Comparison of ENCODE assay signal across 8 cellular contexts in the genomic region with DNA sequence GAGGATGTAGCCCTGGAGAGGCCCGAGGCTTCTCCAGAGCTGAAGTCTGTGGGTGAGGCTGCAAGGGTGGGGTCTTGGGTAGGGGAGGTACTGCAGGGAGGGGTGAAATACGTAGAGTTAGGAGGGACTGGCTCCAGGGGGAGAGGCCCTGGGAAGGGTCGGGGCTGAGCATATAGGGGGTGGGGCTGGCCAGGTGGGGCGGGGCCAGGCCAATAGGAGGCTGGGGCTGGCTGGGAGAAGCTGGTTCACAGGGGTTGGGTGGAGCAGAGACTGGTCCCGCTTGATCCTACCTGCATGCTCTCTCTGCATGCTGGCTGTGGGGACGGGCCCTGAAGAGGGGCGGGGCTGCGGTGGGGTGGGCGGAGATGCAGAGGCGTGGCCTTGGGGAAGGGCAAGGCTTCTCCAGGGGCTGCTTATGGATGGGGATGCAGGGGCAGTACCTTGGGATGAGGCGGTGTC. TPM values are rescaled to one million over a fixed set of nuclear protein-coding genes. Genes with fewer than 3 reads are reported as not detected.
DNase-seq lines count a peak whose midpoint lies in the region; ATAC-seq and TF ChIP-seq lines count a peak whose summit lies in the region.

No MANE protein-coding gene starts in this region.

- peak; percentile 54 for DNase-seq in 8988T
- peak; percentile 99 for DNase-seq in H9
- DNase-seq in T-cell = peak in 29 of 34 experiments; percentile 13 to 61 (median 47)
- peak; percentile 77 for DNase-seq in cerebellar cortex (ENCODE audit: low spot score)
- peak; percentile 29 for DNase-seq in progenitor cell of endocrine pancreas (ENCODE audit: low spot score, unreplicated experiment)
- no peak for DNase-seq in mesenchymal stem cell
- no peak for DNase-seq in AG08396 (ENCODE audit: low spot score)

- peaks cover 28% of the 10 kb centered on the region for H3K27me3 Mint-ChIP-seq in H9 (ENCODE audit: low read depth)
- peaks cover 8 to 12% of the 10 kb centered on the region in 2 donors for H3K27me3 Mint-ChIP-seq in T-cell
- H3K27me3 Mint-ChIP-seq in progenitor cell of endocrine pancreas = peaks cover 70% of the 10 kb centered on the region

- no peak overlapping the region for H2BK20ac ChIP-seq in H9 (ENCODE audit: low read depth, low read length, poor library complexity, severe bottlenecking)

- H2BK12ac ChIP-seq in H9 (ENCODE audit: insufficient read length, low read depth, low read length) = no peak overlapping the region
- no peak overlapping the region for H2BK12ac ChIP-seq in mesenchymal stem cell (ENCODE audit: low read length in 2 of 2)

- no peak overlapping the region for H2BK5ac ChIP-seq in H9 (ENCODE audit: insufficient read length, low read length)
- H2BK5ac ChIP-seq in mesenchymal stem cell (ENCODE audit: low read depth, low read length, poor library complexity, severe bottlenecking) = no peak overlapping the region

- H4K20me1 ChIP-seq in H9 (ENCODE audit: control insufficient read depth, insufficient read depth, insufficient read length) = no peaks in the 10 kb centered on the region

- H3K9me3 ChIP-seq in H9 (ENCODE audit: control insufficient read depth, low read depth, low read length) (no peaks in the 10 kb centered on the region), mesenchymal stem cell (ENCODE audit: control insufficient read depth, low read length) (peaks cover 11% of the 10 kb centered on the region)

- POLR2A ChIA-PET in T-cell (lab: Charles Lee) = interaction anchor here (0.6 to 1.0 kb wide), 4 partner anchors 85 to 789 kb away, joined by 3 to 6 read pairs (median 4); no protein-coding TSS in a partner anchor

- H3K27me3 ChIP-seq in H9 (ENCODE audit: insufficient read depth, low read length) = no peaks in the 10 kb centered on the region
- peaks cover 68 to 79% of the 10 kb centered on the region in 2 experiments for H3K27me3 ChIP-seq in mesenchymal stem cell (ENCODE audit: control insufficient read depth in 1 of 2, insufficient read depth in 1 of 2, low read length in 2 of 2)

- H4K8ac ChIP-seq in H9 (replicated peaks; ENCODE audit: insufficient read length, low read depth, low read length) (no peak overlapping the region), mesenchymal stem cell (ENCODE audit: low read length) (no peak overlapping the region)

- H3K9me3 Mint-ChIP-seq in H9 (peaks cover 5 to 7% of the 10 kb centered on the region in 2 experiments; a peak in 4 of 5 replicates), T-cell (no peaks in the 10 kb centered on the region), progenitor cell of endocrine pancreas (ENCODE audit: low read depth) (no peaks in the 10 kb centered on the region)

- no peak overlapping the region for H3K4me3 ChIP-seq in mesenchymal stem cell (ENCODE audit: insufficient read depth in 1 of 2, low read depth in 1 of 2, low read length in 2 of 2)

- H3K27ac ChIP-seq in H9 (ENCODE audit: insufficient read length, low read depth, low read length) = no peak overlapping the region
- no peak overlapping the region for H3K27ac ChIP-seq in mesenchymal stem cell (ENCODE audit: low read length, poor library complexity, severe bottlenecking)

- H4K5ac ChIP-seq in H9 (ENCODE audit: insufficient read length, low read depth, low read length) = no peak overlapping the region

- no peaks in the 10 kb centered on the region for H3K36me3 ChIP-seq in mesenchymal stem cell (ENCODE audit: control insufficient read depth in 1 of 2, insufficient read depth in 2 of 2, low read depth in 1 of 2, low read length in 2 of 2)

- ATAC-seq in T-cell (replicated peaks in 1 of 4) (peak in 3 of 4 experiments; percentile 17 to 48 (median 18)), HG03196 (IDR thresholded peaks at IDR 0.05; ENCODE audit: unreplicated experiment) (no peak)

- TF ChIP-seq CTCF in H9 (conservative IDR thresholded peaks at IDR 0.05) (no peak), progenitor cell of endocrine pancreas (IDR thresholded peaks at IDR 0.05; ENCODE audit: unreplicated experiment) (no peak)

- H3T11ph ChIP-seq in H9 (ENCODE audit: low read length) = no peak overlapping the region

- H3K79me1 ChIP-seq in H9 (ENCODE audit: insufficient read depth, low read depth, low read length, poor library complexity, severe bottlenecking) (no peaks in the 10 kb centered on the region), mesenchymal stem cell (replicated peaks; ENCODE audit: low read length, poor library complexity, severe bottlenecking) (no peaks in the 10 kb centered on the region)

- H4K91ac ChIP-seq in H9 (ENCODE audit: insufficient read length, low read depth, low read length) (no peak overlapping the region), mesenchymal stem cell (ENCODE audit: low read length) (no peak overlapping the region)

- no peaks in the 10 kb centered on the region for H3K79me2 ChIP-seq in H9 (ENCODE audit: insufficient read depth, low read length)

- WGBS in H9 (ENCODE audit: extremely low coverage, insufficient read length, low lambda C conversion rate) = no CpG with 5 or more reads among the region's 11 CpGs
- WGBS in mesenchymal stem cell = 0% methylated on average over 11 of the region's 11 CpGs

- H3K14ac ChIP-seq in H9 (ENCODE audit: insufficient read depth, low read length) (no peak overlapping the region), mesenchymal stem cell (ENCODE audit: low read length in 2 of 2) (no peak overlapping the region)

- H3K4me1 Mint-ChIP-seq in H9 = peaks cover 10 to 23% of the 10 kb centered on the region in 2 experiments
- H3K4me1 Mint-ChIP-seq in T-cell = peaks cover 14 to 20% (median 19%) of the 10 kb centered on the region in 3 donors
- no peaks in the 10 kb centered on the region for H3K4me1 Mint-ChIP-seq in progenitor cell of endocrine pancreas (ENCODE audit: low read depth)

- H3K23me2 ChIP-seq in H9 (ENCODE audit: insufficient read length, low read depth, low read length, poor library complexity, severe bottlenecking) = no peaks in the 10 kb centered on the region

- H2AFZ ChIP-seq in H9 (ENCODE audit: low read length) (no peak overlapping the region), mesenchymal stem cell (ENCODE audit: low read depth, low read length) (no peak overlapping the region)

- H3K4me3 Mint-ChIP-seq in H9 = peak overlapping the region; percentile 49 to 66
- peak overlapping the region; percentile 34 to 88 (median 41) for H3K4me3 Mint-ChIP-seq in T-cell
- H3K4me3 Mint-ChIP-seq in progenitor cell of endocrine pancreas (ENCODE audit: low read depth) = no peak overlapping the region

- H3K36me3 Mint-ChIP-seq in H9 (ENCODE audit: insufficient read depth in 1 of 3, low read depth in 3 of 3) (peaks cover 0 to 7% (median 0%) of the 10 kb centered on the region in 3 experiments; a peak in 2 of 7 replicates), T-cell (no peaks in the 10 kb centered on the region), progenitor cell of endocrine pancreas (ENCODE audit: insufficient read depth) (no peaks in the 10 kb centered on the region)

- H3K9ac ChIP-seq in H9 (ENCODE audit: extremely low read depth, insufficient read length, low read length) = no peak overlapping the region
- H3K9ac ChIP-seq in mesenchymal stem cell (ENCODE audit: low read length) = no peak overlapping the region

- H3K27ac Mint-ChIP-seq in H9 (peak overlapping the region in 2 of 3 experiments; percentile 82 to 87; a peak in 2 of 7 replicates), T-cell (no peak overlapping the region), progenitor cell of endocrine pancreas (no peak overlapping the region)

- H3K4me1 ChIP-seq in H9 (ENCODE audit: insufficient read depth, low read length) (0 out of 2 replicates have a peak, but pooled peaks cover 3% of the 10 kb centered on the region), mesenchymal stem cell (ENCODE audit: control insufficient read depth, insufficient read depth, low read depth, low read length) (peaks cover 17% of the 10 kb centered on the region)

- H3K18ac ChIP-seq in H9 (ENCODE audit: insufficient read length, low read depth, low read length) (no peak overlapping the region), mesenchymal stem cell (ENCODE audit: low read depth in 1 of 2, low read length in 2 of 2) (no peak overlapping the region)

- H3K56ac ChIP-seq in H9 (ENCODE audit: insufficient read length, low read depth, low read length) = no peak overlapping the region

- no peak overlapping the region for H2BK120ac ChIP-seq in H9 (ENCODE audit: low read depth, low read length, poor library complexity, severe bottlenecking)
- H2BK120ac ChIP-seq in mesenchymal stem cell (ENCODE audit: low read depth, low read length) = no peak overlapping the region

- H3K23ac ChIP-seq in H9 (ENCODE audit: insufficient read length, low read depth, low read length) = no peak overlapping the region
- no peak overlapping the region for H3K23ac ChIP-seq in mesenchymal stem cell (ENCODE audit: low read length in 2 of 2)

- no peak overlapping the region for H2AK5ac ChIP-seq in H9 (ENCODE audit: insufficient read length, low read length)
- H2AK5ac ChIP-seq in mesenchymal stem cell (ENCODE audit: low read length, severe bottlenecking) = no peak overlapping the region

- CTCF ChIA-PET in T-cell (lab: Charles Lee) = interaction anchor here in 1 of 2 donors (0.5 to 1.4 kb wide), 6 partner anchors 20 to 326 kb away, joined by 3 to 8 read pairs (median 6); partner anchors contain the start of gene TLE6

- H3K4ac ChIP-seq in H9 (ENCODE audit: low read depth, low read length) (no peak overlapping the region), mesenchymal stem cell (ENCODE audit: low read depth in 1 of 2, low read length in 2 of 2) (no peak overlapping the region)

- H3K4me2 ChIP-seq in H9 (ENCODE audit: insufficient read depth, insufficient read length, low read length) (peak overlapping the region; percentile 49), mesenchymal stem cell (ENCODE audit: low read length, poor library complexity, severe bottlenecking) (no peak overlapping the region)

- H2BK15ac ChIP-seq in H9 (ENCODE audit: low read depth, low read length) = no peak overlapping the region
- no peak overlapping the region for H2BK15ac ChIP-seq in mesenchymal stem cell (ENCODE audit: low read depth, poor library complexity, severe bottlenecking)

RNA-seq across cellular contexts. Expression of gene CELF5, which starts 51.9 kb away (rescaled TPM):
- total RNA-seq in H9 (2021) (4.8 TPM in 2 replicates), T-cell (1 to 10 TPM in 1 of 5 donors, under 1 TPM in 3, not detected in 1; 0.23 to 1.9 (median 0.39) TPM), progenitor cell of endocrine pancreas (1.6 and 1.7 TPM in 2 replicates)
- 0.06 TPM for polyA plus RNA-seq in mesenchymal stem cell (2013, experiment 1 of 2)
- 0.14 TPM for polyA plus RNA-seq in mesenchymal stem cell (2013, experiment 2 of 2)

Comparison
In these comparisons a context has a peak if more than half of its experiments do, and no peak if none do; other contexts are left out.
1. DNase-seq: peak in 8988T (single experiment), H9 (single experiment), T-cell (29 of 34), cerebellar cortex (single experiment) and progenitor cell of endocrine pancreas (single experiment); none in mesenchymal stem cell (single experiment) and AG08396 (single experiment).
2. H3K27ac Mint-ChIP-seq: peak in H9 (2 of 3); none in T-cell (0 of 2) and progenitor cell of endocrine pancreas (single experiment).